ENCODE assay signal across 33 cellular contexts in genomic region chr4:173442223-173442932, GRCh38. TPM values are rescaled to one million over a fixed set of nuclear protein-coding genes. Genes with fewer than 3 reads are reported as not detected.
"Had no signal": no experiment of that assay in that cellular context is flagged by ENCODE, and none has a peak within 500 bp of the region (broad histone marks: within the 10 kb centered on the region; RNA-seq: fewer than 3 reads in every experiment).

No MANE protein-coding gene starts in this region.

- H3K4me3 Mint-ChIP-seq: activated CD4-positive, alpha-beta memory T cell treated with anti-CD3 and anti-CD28 coated beads, Interleukin-2, amount 10 ng/mL, durations not matched to agents 7 days and 5 days; activated CD4-positive, alpha-beta T cell treated with anti-CD3 and anti-CD28 coated beads, Interleukin-2, amount 10 ng/mL, durations not matched to agents 7 days and 5 days; activated naive CD4-positive, alpha-beta T cell treated with anti-CD3 and anti-CD28 coated beads, Interleukin-2, amount 10 ng/mL, durations not matched to agents 7 days and 5 days; activated naive CD8-positive, alpha-beta T cell treated with anti-CD3 and anti-CD28 coated beads, Interleukin-2, amount 10 ng/mL, durations not matched to agents 7 days and 5 days; activated T-cell treated with anti-CD3 and anti-CD28 coated beads, Interleukin-2, amount 50 U/mL, for 24 hours; activated T-cell treated with anti-CD3 and anti-CD28 coated beads, Interleukin-2, amount 50 U/mL, for 72 hours; effector memory CD8-positive, alpha-beta T cell; T-helper 17 cell; T-helper 2 cell treated with Interferon-gamma antibody and Interleukin-4, amounts not matched to agents 5 μg/mL and 100 μg/mL, for 36 hours had no signal

- H3K4me1 ChIP-seq: ascending aorta, foreskin keratinocyte, gastrocnemius medialis had no signal

- H3K27ac Mint-ChIP-seq: activated CD4-positive, alpha-beta memory T cell treated with anti-CD3 and anti-CD28 coated beads, Interleukin-2, amount 10 ng/mL, durations not matched to agents 7 days and 5 days; activated CD4-positive, alpha-beta T cell treated with anti-CD3 and anti-CD28 coated beads, Interleukin-2, amount 10 ng/mL, durations not matched to agents 7 days and 5 days; activated naive CD4-positive, alpha-beta T cell treated with anti-CD3 and anti-CD28 coated beads, Interleukin-2, amount 10 ng/mL, durations not matched to agents 7 days and 5 days; activated naive CD4-positive, alpha-beta T cell treated with anti-CD3 and anti-CD28 coated beads, Interleukin-2, amount 50 U/mL, for 72 hours; activated naive CD8-positive, alpha-beta T cell treated with anti-CD3 and anti-CD28 coated beads, Interleukin-2, amount 10 ng/mL, durations not matched to agents 7 days and 5 days; activated T-cell treated with anti-CD3 and anti-CD28 coated beads, Interleukin-2, amount 50 U/mL, for 24 hours; activated T-cell treated with anti-CD3 and anti-CD28 coated beads, Interleukin-2, amount 50 U/mL, for 72 hours; effector memory CD8-positive, alpha-beta T cell; T-helper 17 cell; T-helper 2 cell treated with Interferon-gamma antibody and Interleukin-4, amounts not matched to agents 5 μg/mL and 100 μg/mL, for 36 hours had no signal

- H3K36me3 ChIP-seq: ascending aorta, gastrocnemius medialis had no signal

- H3K27me3 ChIP-seq: ascending aorta, foreskin keratinocyte, gastrocnemius medialis, heart left ventricle had no signal

- H3K9me3 ChIP-seq: gastrocnemius medialis had no signal

- H3K9me3 Mint-ChIP-seq: activated CD4-positive, alpha-beta memory T cell treated with anti-CD3 and anti-CD28 coated beads, Interleukin-2, amount 10 ng/mL, durations not matched to agents 7 days and 5 days; activated naive CD4-positive, alpha-beta T cell treated with anti-CD3 and anti-CD28 coated beads, Interleukin-2, amount 10 ng/mL, durations not matched to agents 7 days and 5 days; activated naive CD8-positive, alpha-beta T cell treated with anti-CD3 and anti-CD28 coated beads, Interleukin-2, amount 10 ng/mL, durations not matched to agents 7 days and 5 days; activated T-cell treated with anti-CD3 and anti-CD28 coated beads, Interleukin-2, amount 50 U/mL, for 72 hours; effector memory CD8-positive, alpha-beta T cell; T-helper 2 cell treated with Interferon-gamma antibody and Interleukin-4, amounts not matched to agents 5 μg/mL and 100 μg/mL, for 36 hours had no signal

- H3K36me3 Mint-ChIP-seq: activated naive CD4-positive, alpha-beta T cell treated with anti-CD3 and anti-CD28 coated beads, Interleukin-2, amount 50 U/mL, for 72 hours; activated naive CD8-positive, alpha-beta T cell treated with anti-CD3 and anti-CD28 coated beads, Interleukin-2, amount 10 ng/mL, durations not matched to agents 7 days and 5 days had no signal

- FAIRE-seq: colon, endothelial cell of umbilical vein had no signal

- ATAC-seq: activated naive CD4-positive, alpha-beta T cell treated with anti-CD3 and anti-CD28 coated beads, Interleukin-2, amount 50 U/mL, for 72 hours; activated T-cell treated with anti-CD3 and anti-CD28 coated beads, Interleukin-2, amount 50 U/mL, for 72 hours; effector memory CD8-positive, alpha-beta T cell; esophagus mucosa; foreskin keratinocyte; gastrocnemius medialis; heart left ventricle; T-helper 17 cell had no signal

- H3K27ac ChIP-seq: ascending aorta, epithelial cell of prostate, foreskin keratinocyte, gastrocnemius medialis, heart left ventricle had no signal

- H3K4me3 ChIP-seq: ascending aorta, gastrocnemius medialis, heart left ventricle had no signal

- DNase-seq: activated CD4-positive, alpha-beta memory T cell treated with anti-CD3 and anti-CD28 coated beads, Interleukin-2, amount 10 ng/mL, durations not matched to agents 7 days and 5 days; activated CD4-positive, alpha-beta T cell treated with anti-CD3 and anti-CD28 coated beads for 4 hours; activated CD4-positive, alpha-beta T cell treated with anti-CD3 and anti-CD28 coated beads, Interleukin-2, amount 10 ng/mL, durations not matched to agents 7 days and 5 days; activated CD4-positive, alpha-beta T cell treated with anti-CD3 and anti-CD28 coated beads, Interleukin-2, amount 50 U/mL, for 4 hours; activated CD4-positive, CD25-positive, alpha-beta regulatory T cell; activated CD4-positive, CD25-positive, alpha-beta regulatory T cell treated with anti-CD3 and anti-CD28 coated beads, Interleukin-2, amount 50 U/mL, for 72 hours; activated CD8-positive, alpha-beta memory T cell treated with anti-CD3 and anti-CD28 coated beads, Interleukin-2, amount 50 U/mL, for 48 hours; activated gamma-delta T cell; activated naive CD4-positive, alpha-beta T cell; activated naive CD4-positive, alpha-beta T cell treated with anti-CD3 and anti-CD28 coated beads, Interleukin-2, amount 10 ng/mL, durations not matched to agents 7 days and 5 days; activated naive CD8-positive, alpha-beta T cell treated with anti-CD3 and anti-CD28 coated beads, Interleukin-2, amount 10 ng/mL, durations not matched to agents 7 days and 5 days; activated T-cell treated with anti-CD3 and anti-CD28 coated beads for 4 hours; activated T-cell treated with anti-CD3 and anti-CD28 coated beads, Interleukin-2, amount 50 U/mL, for 24 hours; activated T-cell treated with anti-CD3 and anti-CD28 coated beads, Interleukin-2, amount 50 U/mL, for 72 hours; caudate nucleus; cortex of kidney; dermis blood vessel endothelial cell; effector CD4-positive, alpha-beta T cell; effector memory CD8-positive, alpha-beta T cell; foreskin keratinocyte; gastrocnemius medialis; glutamatergic neuron; heart left ventricle; T-helper 1 cell; T-helper 17 cell; T1000 had no signal

- H3K27me3 Mint-ChIP-seq: activated CD4-positive, alpha-beta memory T cell treated with anti-CD3 and anti-CD28 coated beads, Interleukin-2, amount 10 ng/mL, durations not matched to agents 7 days and 5 days; activated CD4-positive, alpha-beta T cell treated with anti-CD3 and anti-CD28 coated beads, Interleukin-2, amount 10 ng/mL, durations not matched to agents 7 days and 5 days; activated naive CD4-positive, alpha-beta T cell treated with anti-CD3 and anti-CD28 coated beads, Interleukin-2, amount 10 ng/mL, durations not matched to agents 7 days and 5 days; activated naive CD8-positive, alpha-beta T cell treated with anti-CD3 and anti-CD28 coated beads, Interleukin-2, amount 10 ng/mL, durations not matched to agents 7 days and 5 days; activated T-cell treated with anti-CD3 and anti-CD28 coated beads, Interleukin-2, amount 50 U/mL, for 24 hours; effector memory CD8-positive, alpha-beta T cell; T-helper 17 cell had no signal

RNA-seq across cellular contexts. Expression of gene SCRG1, which starts 43.5 kb away (rescaled TPM):
- total RNA-seq: activated CD4-positive, alpha-beta memory T cell treated with anti-CD3 and anti-CD28 coated beads, Interleukin-2, amount 10 ng/mL, durations not matched to agents 7 days and 5 days; activated CD4-positive, alpha-beta T cell treated with anti-CD3 and anti-CD28 coated beads, Interleukin-2, amount 10 ng/mL, durations not matched to agents 7 days and 5 days; activated naive CD4-positive, alpha-beta T cell treated with anti-CD3 and anti-CD28 coated beads, Interleukin-2, amount 50 U/mL, for 72 hours; activated naive CD8-positive, alpha-beta T cell treated with anti-CD3 and anti-CD28 coated beads, Interleukin-2, amount 10 ng/mL, durations not matched to agents 7 days and 5 days; activated T-cell treated with anti-CD3 and anti-CD28 coated beads, Interleukin-2, amount 50 U/mL, for 72 hours; endothelial cell of umbilical vein; foreskin keratinocyte; gastrocnemius medialis; T-helper 17 cell had no signal
- polyA plus RNA-seq: endothelial cell of umbilical vein, foreskin keratinocyte had no signal
